ENCODE assay signal across 32 cellular contexts in genomic region chr6:135601857-135602256, GRCh38.
DNase-seq lines count a peak whose midpoint lies in the region; ATAC-seq, FAIRE-seq and TF ChIP-seq lines count a peak whose summit lies in the region.
"Had no signal": no experiment of that assay in that cellular context is flagged by ENCODE, and none has a peak within 500 bp of the region (broad histone marks: within the 10 kb centered on the region; RNA-seq: fewer than 3 reads in every experiment).

No MANE protein-coding gene starts in this region.

- H3K27me3 ChIP-seq in K562 (ENCODE audit: control insufficient read depth in 2 of 2, insufficient read depth in 2 of 2, low read length in 2 of 2) (peaks cover 4 to 16% of the 10 kb centered on the region in 2 experiments; a peak in 2 of 5 replicates), endothelial cell of umbilical vein (ENCODE audit: control insufficient read depth in 2 of 2, insufficient read depth in 2 of 2, low read length in 2 of 2) (no peaks in the 10 kb centered on the region)
- H3K27me3 ChIP-seq: BE2C; BLaER1; BLaER1 treated with 17β-estradiol and CSF1 and Interleukin-3, amounts not matched to agents 10 nM and 100 nM had no signal

- no peaks in the 10 kb centered on the region for H4K20me1 ChIP-seq in K562 (replicated peaks; ENCODE audit: control insufficient read depth, insufficient read depth, low read length)
- H4K20me1 ChIP-seq in endothelial cell of umbilical vein (replicated peaks; ENCODE audit: control insufficient read depth, extremely low read depth, insufficient read depth, low read length), result no peaks in the 10 kb centered on the region
- H4K20me1 ChIP-seq: BLaER1; BLaER1 treated with 17β-estradiol and CSF1 and Interleukin-3, amounts not matched to agents 10 nM and 100 nM had no signal

- CTCF ChIA-PET in HEK293 (lab: Yijun Ruan, JAX), result no interaction called here
- CTCF ChIA-PET in K562 (lab: Yijun Ruan, JAX; ENCODE audit: low intra/inter-chr PET ratio), result no interaction called here
- CTCF ChIA-PET in endothelial cell of umbilical vein (lab: Charles Lee), result interaction anchor here (1.1 to 1.4 kb wide), 2 partner anchors 8 to 66 kb away, joined by 3 read pairs; no protein-coding TSS in a partner anchor

- no peak for TF ChIP-seq RAD21 in K562 (CRISPR knock-in tag; conservative IDR thresholded peaks at IDR 0.05 in 1 of 2, IDR thresholded peaks at IDR 0.05 in 1 of 2)

- H3K4me2 ChIP-seq in K562 (ENCODE audit: insufficient read depth, low read length) (no peak overlapping the region), endothelial cell of umbilical vein (ENCODE audit: insufficient read depth, low read length) (no peak overlapping the region)
- H3K4me2 ChIP-seq: A549; BLaER1; BLaER1 treated with 17β-estradiol and CSF1 and Interleukin-3, amounts not matched to agents 10 nM and 100 nM had no signal

- TF ChIP-seq CTCF in HEK293 (tag by site-specific recombination; IDR thresholded peaks at IDR 0.05), result no peak
- no peak for TF ChIP-seq CTCF in K562 (IDR thresholded peaks at IDR 0.05 in 2 of 3, conservative IDR thresholded peaks at IDR 0.05 in 1 of 3; ENCODE audit: insufficient read depth in 2 of 3, low read depth in 1 of 3, low read length in 3 of 3)
- no peak for TF ChIP-seq CTCF in endothelial cell of umbilical vein (IDR thresholded peaks at IDR 0.05; ENCODE audit: extremely low read depth in 1 of 2, insufficient read depth in 1 of 2, low read depth in 1 of 2, low read length in 2 of 2)

- H3K9me3 ChIP-seq in HEK293 (ENCODE audit: control insufficient read depth, insufficient read depth, low read depth, low read length), result no peaks in the 10 kb centered on the region
- no peaks in the 10 kb centered on the region for H3K9me3 ChIP-seq in K562 (replicated peaks; ENCODE audit: control insufficient read depth, insufficient read depth, low read depth, low read length)
- no peaks in the 10 kb centered on the region for H3K9me3 ChIP-seq in endothelial cell of umbilical vein (replicated peaks; ENCODE audit: control insufficient read depth, insufficient read depth, low read length)
- H3K9me3 ChIP-seq: A549, Caco-2 had no signal

- no peak overlapping the region for H3K9ac ChIP-seq in K562 (ENCODE audit: insufficient read depth in 1 of 2, low read depth in 2 of 2, low read length in 2 of 2)
- H3K9ac ChIP-seq in endothelial cell of umbilical vein (replicated peaks; ENCODE audit: extremely low read depth, insufficient read depth, low read length), result no peak overlapping the region
- H3K9ac ChIP-seq: BLaER1; BLaER1 treated with 17β-estradiol and CSF1 and Interleukin-3, amounts not matched to agents 10 nM and 100 nM had no signal

- H2AFZ ChIP-seq in K562 (ENCODE audit: low read depth, low read length) (no peak overlapping the region), endothelial cell of umbilical vein (ENCODE audit: low read depth, low read length) (no peak overlapping the region)

- in situ Hi-C loops in K562 (cut with MboI), result no loop called here

- ATAC-seq in K562, result no peak
- ATAC-seq: A549; CD8-positive, alpha-beta T cell had no signal

- H3K4me3 ChIP-seq in HEK293 (ENCODE audit: low read depth, low read length) (no peak overlapping the region), K562 (no peak overlapping the region), endothelial cell of umbilical vein (replicated peaks in 1 of 3; ENCODE audit: insufficient read depth in 1 of 3, low read depth in 1 of 3, low read length in 3 of 3) (no peak overlapping the region)
- H3K4me3 ChIP-seq: A549; BLaER1; BLaER1 treated with 17β-estradiol and CSF1 and Interleukin-3, amounts not matched to agents 10 nM and 100 nM had no signal

- H3K4me1 ChIP-seq in HEK293 (ENCODE audit: control insufficient read depth, insufficient read depth, low read length) (peaks cover 3% of the 10 kb centered on the region; the same call in 1 of the 2 replicates), K562 (replicated peaks in 1 of 2; ENCODE audit: control insufficient read depth in 2 of 2, insufficient read depth in 2 of 2, low read length in 2 of 2) (peaks cover 0 to 3% of the 10 kb centered on the region in 2 experiments; a peak in 1 of 5 replicates), endothelial cell of umbilical vein (ENCODE audit: control insufficient read depth, extremely low read depth, insufficient read depth, low read length) (no peaks in the 10 kb centered on the region)
- H3K4me1 ChIP-seq: A549; BLaER1; BLaER1 treated with 17β-estradiol and CSF1 and Interleukin-3, amounts not matched to agents 10 nM and 100 nM; Caco-2 had no signal

- DNase-seq in K562 (ENCODE audit: extremely low read depth in 1 of 4, low spot score in 3 of 4) (no peak), endothelial cell of umbilical vein (ENCODE audit: low read depth, low spot score) (no peak), iPS-NIHi7 (ENCODE audit: extremely low spot score) (no peak), hepatic stellate cell (ENCODE audit: low spot score) (no peak), anterior cingulate cortex (lab: John Stamatoyannopoulos, UW) (no peak)
- DNase-seq: 8988T; ACHN; AML-193; BE2C; C1 segment of cervical spinal cord; Caco-2; Calu3; CD4-positive, alpha-beta memory T cell; CD4-positive, alpha-beta T cell; CD4-positive, CD25-positive, alpha-beta regulatory T cell; CD8-positive, alpha-beta memory T cell; CD8-positive, alpha-beta T cell; COR-L47; DMS 273 treated with DMSO at 0.1 percent for 48 hours; DMS153; DMS53; DMS79; DMS79 treated with DMSO at 0.1 percent for 48 hours; DND-41; EL had no signal

- H3K27ac ChIP-seq in HEK293 (ENCODE audit: extremely low read depth, low read depth, low read length) (no peak overlapping the region), K562 (ENCODE audit: extremely low read depth, low read depth, low read length) (no peak overlapping the region), endothelial cell of umbilical vein (ENCODE audit: insufficient read depth, low read depth, low read length) (no peak overlapping the region)
- H3K27ac ChIP-seq: 22Rv1; A549; BLaER1; BLaER1 treated with 17β-estradiol and CSF1 and Interleukin-3, amounts not matched to agents 10 nM and 100 nM; C4-2B had no signal

- FAIRE-seq in K562 (lab: Jason Lieb, UNC) (no peak), endothelial cell of umbilical vein (lab: Jason Lieb, UNC) (peak; percentile 75)
- FAIRE-seq: A549, D721Med had no signal

- H3K79me2 ChIP-seq in K562 (ENCODE audit: control insufficient read depth, insufficient read depth, low read length) (no peaks in the 10 kb centered on the region), endothelial cell of umbilical vein (ENCODE audit: control insufficient read depth, insufficient read depth, low read length) (no peaks in the 10 kb centered on the region)

- dilution Hi-C loops in endothelial cell of umbilical vein (cut with MboI; ENCODE audit: extremely low pct_ligation_motif_present, low sequenced_read_pairs), result no loop called here

- POLR2A ChIA-PET in HEK293 (lab: Yijun Ruan, JAX) (no interaction called here), K562 (lab: Yijun Ruan, JAX) (interaction anchor here (1.6 kb wide), 1 partner anchor 10 kb away, joined by 3 read pairs; no protein-coding TSS in a partner anchor), endothelial cell of umbilical vein (lab: Charles Lee) (no interaction called here)

- intact Hi-C loops in K562 (cut with micrococcal nuclease) (no loop called here), endothelial cell of umbilical vein (cut with micrococcal nuclease) (no loop called here)

- TF ChIP-seq POLR2A in K562 (conservative IDR thresholded peaks at IDR 0.05) (no peak), endothelial cell of umbilical vein (IDR thresholded peaks at IDR 0.05; ENCODE audit: low read depth, low read length) (no peak)

- H3K36me3 ChIP-seq in HEK293 (ENCODE audit: control insufficient read depth in 2 of 2, insufficient read depth in 1 of 2, low read length in 2 of 2) (no peaks in the 10 kb centered on the region), K562 (ENCODE audit: control insufficient read depth, insufficient read depth, low read length) (no peaks in the 10 kb centered on the region), endothelial cell of umbilical vein (ENCODE audit: control insufficient read depth in 2 of 2, extremely low read depth in 1 of 2, insufficient read depth in 2 of 2, low read length in 2 of 2) (no peaks in the 10 kb centered on the region)
- H3K36me3 ChIP-seq: BE2C; BLaER1; BLaER1 treated with 17β-estradiol and CSF1 and Interleukin-3, amounts not matched to agents 10 nM and 100 nM had no signal

- TF ChIP-seq EP300 in K562 (IDR thresholded peaks at IDR 0.05; ENCODE audit: low read length), result no peak

- no TSS peak for BruUV-seq in K562 (replicated peaks; lab: Mats Ljungman, UMichigan)
- no TSS peak for BruUV-seq in endothelial cell of umbilical vein (replicated peaks; lab: Mats Ljungman, UMichigan)

- H3K9me1 ChIP-seq in K562 (ENCODE audit: control insufficient read depth, insufficient read depth, low read length) (no peaks in the 10 kb centered on the region), endothelial cell of umbilical vein (replicated peaks; ENCODE audit: control insufficient read depth, extremely low read depth, insufficient read depth, low read length) (no peaks in the 10 kb centered on the region)

TF ChIP-seq in HEK293, 187 proteins besides CTCF, POLR2A, EP300 and RAD21:
- TF ChIP-seq ZNF335 (tag by site-specific recombination; conservative IDR thresholded peaks at IDR 0.05) (no peak), RBAK (tag by site-specific recombination; IDR thresholded peaks at IDR 0.05) (peak; percentile 82; the same call in 1 of the 2 replicates), ZBTB21 (tag by site-specific recombination; IDR thresholded peaks at IDR 0.05) (no peak), ZNF184 (tag by site-specific recombination; IDR thresholded peaks at IDR 0.05) (no peak)
TF ChIP-seq in HEK293: peak in this region for 1.

TF ChIP-seq in K562, 482 proteins besides CTCF, POLR2A, EP300 and RAD21 (continues in another document):
- no peak for TF ChIP-seq POLR2AphosphoS2 (IDR thresholded peaks at IDR 0.05; ENCODE audit: low read length)
- TF ChIP-seq POLR2G (IDR thresholded peaks at IDR 0.05; ENCODE audit: low read depth, low read length), result no peak
- peak; percentile 24; the same call in 1 of the 2 replicates for TF ChIP-seq ZNF507 (tag; conservative IDR thresholded peaks at IDR 0.05)
- TF ChIP-seq ZNF124 (CRISPR knock-in tag; IDR thresholded peaks at IDR 0.05), result no peak
- TF ChIP-seq ZNF354B (CRISPR knock-in tag; IDR thresholded peaks at IDR 0.05), result no peak

TF ChIP-seq in endothelial cell of umbilical vein, 7 proteins besides CTCF, POLR2A, EP300 and RAD21 (continues in another document):
- TF ChIP-seq MAX (IDR thresholded peaks at IDR 0.05; ENCODE audit: insufficient read depth, insufficient read length), result no peak
- no peak for TF ChIP-seq POLR2AphosphoS5 (IDR thresholded peaks at IDR 0.05; ENCODE audit: insufficient read depth, low read depth, low read length)
- no peak for TF ChIP-seq MYC (IDR thresholded peaks at IDR 0.05; ENCODE audit: low read depth, low read length)
- no peak for TF ChIP-seq EZH2 (IDR thresholded peaks at IDR 0.05; ENCODE audit: borderline replicate concordance, low read depth, low read length, severe bottlenecking)
- no peak for TF ChIP-seq GATA2 (IDR thresholded peaks at IDR 0.05; ENCODE audit: insufficient read depth, insufficient read length, low read depth, low read length)
- TF ChIP-seq FOS (IDR thresholded peaks at IDR 0.05; ENCODE audit: borderline replicate concordance, insufficient read depth, low read length), result no peak
